In the genomic region with DNA sequence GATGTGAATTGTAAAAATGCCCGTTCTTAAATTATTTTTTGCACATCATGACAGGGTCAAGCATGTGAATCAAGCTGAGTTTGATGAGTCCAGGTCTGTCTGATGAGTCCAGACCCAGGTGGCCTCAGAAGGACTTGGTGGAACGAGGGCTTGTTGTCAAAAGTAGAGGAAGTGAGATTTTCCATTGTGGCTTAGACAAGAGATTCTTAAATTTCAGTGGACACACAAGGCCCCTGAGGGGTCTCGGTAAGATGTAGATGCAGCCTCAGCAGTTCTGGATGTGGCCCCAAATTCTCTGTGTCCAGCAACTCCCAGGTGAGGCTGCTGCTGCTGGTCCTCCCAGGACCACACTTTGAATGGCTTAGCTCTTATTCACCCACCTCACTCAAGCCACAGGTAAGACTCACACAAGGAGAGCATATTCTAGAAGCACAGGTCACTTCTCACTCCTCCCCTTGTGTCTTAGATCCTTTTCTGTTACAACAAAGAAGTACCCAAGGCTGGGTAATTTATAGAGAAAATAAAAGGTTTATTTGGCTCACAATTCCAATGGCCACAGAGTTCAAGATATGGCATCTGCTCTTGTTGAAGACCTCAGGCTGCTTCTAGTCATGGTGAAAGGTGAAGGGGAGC, we compare ENCODE assay signal across 24 cellular contexts.
"Had no signal": no experiment of that assay in that cellular context is flagged by ENCODE, and none has a peak within 500 bp of the region (broad histone marks: within the 10 kb centered on the region; RNA-seq: fewer than 3 reads in every experiment).

No MANE protein-coding gene starts in this region.

- DNase-seq: IMR-90, Kasumi-1, MM.1S, NCI-H1092 treated with DMSO at 0.1 percent for 48 hours, NCI-H1436, NCI-H187, NCI-H2029, NCI-H2081 treated with DMSO at 0.1 percent for 48 hours, NCI-H2171, NCI-H226, NCI-H446, NCI-H510A, NCI-H524 treated with DMSO at 0.1 percent for 48 hours, NCI-H69, NCI-H774, PC-3, Right ventricle myocardium superior, RPMI8226, SIG-M5 had no signal

- FAIRE-seq: HepG2 had no signal

- H3K4me2 ChIP-seq: KMS-11 had no signal

- H3K4me1 ChIP-seq: SJSA1 had no signal

- H3K27ac ChIP-seq: KMS-11, SJSA1, SK-N-MC had no signal

- H3K36me3 ChIP-seq: SJSA1 had no signal

- H3K4me3 ChIP-seq: SJSA1, SK-N-MC had no signal

- H3K9ac ChIP-seq: KMS-11 had no signal

- H3K9me3 ChIP-seq: SJSA1 had no signal

- ATAC-seq: HepG2, Panc1, PC-3 had no signal
